Comparison of ENCODE assay signal across 2 cellular contexts in genomic region chr20:53617791-53618489, GRCh38.
A peak's percentile ranks its signal among the peaks of the same experiment; 100 is the strongest.
TF ChIP-seq lines count a peak whose summit lies in the region.

No MANE protein-coding gene starts in this region.

TF ChIP-seq in HCT116, 20 proteins besides CTCF, POLR2A, EP300 and RAD21:
- TF ChIP-seq POLR2AphosphoS5 (IDR thresholded peaks at IDR 0.05; ENCODE audit: low read depth, low read length) (no peak), EZH2phosphoT487 (IDR thresholded peaks at IDR 0.05; ENCODE audit: borderline replicate concordance) (no peak), SRF (IDR thresholded peaks at IDR 0.05; ENCODE audit: low read depth) (no peak)

TF ChIP-seq in H1, 55 proteins besides CTCF, POLR2A, EP300 and RAD21:
- TF ChIP-seq SP2 (IDR thresholded peaks at IDR 0.05; ENCODE audit: low read length) (no peak), MAFK (IDR thresholded peaks at IDR 0.05; ENCODE audit: low read depth, low read length) (peak; percentile 33; the same call in 1 of the 2 replicates), POU5F1 (IDR thresholded peaks at IDR 0.05; ENCODE audit: low read depth, low read length) (no peak), NRF1 (IDR thresholded peaks at IDR 0.05; ENCODE audit: low read depth, low read length) (no peak)
